In the genomic region with DNA sequence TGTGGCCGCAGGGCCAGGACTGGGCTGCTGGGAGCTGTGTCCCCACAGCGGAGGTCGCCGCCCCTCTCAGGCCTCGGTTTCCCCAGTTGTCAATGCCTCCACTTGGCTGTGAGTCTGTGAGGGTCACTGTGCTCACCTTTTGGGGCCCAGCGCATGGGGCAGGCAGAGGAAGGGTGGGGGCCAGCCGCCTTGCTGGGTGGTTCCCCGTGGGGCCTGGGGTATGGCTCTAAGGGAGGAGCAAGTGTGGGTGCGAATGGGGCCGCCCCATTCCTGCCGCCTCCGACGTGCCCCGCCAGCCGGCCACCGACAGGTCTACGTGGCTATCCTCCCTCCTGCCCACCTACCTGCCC, we compare ENCODE assay signal across 9 cellular contexts. TPM values are rescaled to one million over a fixed set of nuclear protein-coding genes. Genes with fewer than 3 reads are reported as not detected.
DNase-seq lines count a peak whose midpoint lies in the region; ATAC-seq and TF ChIP-seq lines count a peak whose summit lies in the region.
"Had no signal": no experiment of that assay in that cellular context is flagged by ENCODE, and none has a peak within 500 bp of the region (broad histone marks: within the 10 kb centered on the region; RNA-seq: fewer than 3 reads in every experiment).

No MANE protein-coding gene starts in this region.

- no peak overlapping the region for H3K18ac ChIP-seq in mesenchymal stem cell (ENCODE audit: low read depth in 1 of 2, low read length in 2 of 2)

- H2BK5ac ChIP-seq in mesenchymal stem cell (ENCODE audit: low read depth, low read length, poor library complexity, severe bottlenecking): no peak overlapping the region

- TF ChIP-seq CTCF in suprapubic skin (IDR thresholded peaks at IDR 0.05): no peak

- H2BK120ac ChIP-seq in mesenchymal stem cell (ENCODE audit: low read depth, low read length): no peak overlapping the region

- no peak for TF ChIP-seq POLR2A in suprapubic skin (IDR thresholded peaks at IDR 0.05)

- H3K4me1 ChIP-seq in mesenchymal stem cell (ENCODE audit: control insufficient read depth, insufficient read depth, low read depth, low read length) (peaks cover 24% of the 10 kb centered on the region), suprapubic skin (peaks cover 17% of the 10 kb centered on the region)

- H3K36me3 Mint-ChIP-seq in activated CD8-positive, alpha-beta memory T cell treated with anti-CD3 and anti-CD28 coated beads, Interleukin-2, amount 10 ng/mL, durations not matched to agents 7 days and 5 days: no peaks in the 10 kb centered on the region
- no peaks in the 10 kb centered on the region for H3K36me3 Mint-ChIP-seq in activated naive CD8-positive, alpha-beta T cell treated with anti-CD3 and anti-CD28 coated beads, Interleukin-2, amount 50 U/mL, for 24 hours (ENCODE audit: low read depth)

- H3K27ac ChIP-seq in mesenchymal stem cell (ENCODE audit: low read length, poor library complexity, severe bottlenecking): no peak overlapping the region
- no peak overlapping the region for H3K27ac ChIP-seq in suprapubic skin

- peaks cover 3% of the 10 kb centered on the region for H3K27me3 Mint-ChIP-seq in activated CD8-positive, alpha-beta memory T cell treated with anti-CD3 and anti-CD28 coated beads, Interleukin-2, amount 10 ng/mL, durations not matched to agents 7 days and 5 days
- H3K27me3 Mint-ChIP-seq in activated naive CD8-positive, alpha-beta T cell treated with anti-CD3 and anti-CD28 coated beads, Interleukin-2, amount 50 U/mL, for 24 hours: peaks cover 2% of the 10 kb centered on the region

- peaks cover 8% of the 10 kb centered on the region for H3K4me1 Mint-ChIP-seq in activated CD8-positive, alpha-beta memory T cell treated with anti-CD3 and anti-CD28 coated beads, Interleukin-2, amount 10 ng/mL, durations not matched to agents 7 days and 5 days
- peaks cover 14% of the 10 kb centered on the region for H3K4me1 Mint-ChIP-seq in activated naive CD8-positive, alpha-beta T cell treated with anti-CD3 and anti-CD28 coated beads, Interleukin-2, amount 50 U/mL, for 24 hours

- TF ChIP-seq EP300 in suprapubic skin (IDR thresholded peaks at IDR 0.05): no peak

- peak overlapping the region; percentile 83 for H2AFZ ChIP-seq in mesenchymal stem cell (ENCODE audit: low read depth, low read length)

- H3K79me1 ChIP-seq in mesenchymal stem cell (replicated peaks; ENCODE audit: low read length, poor library complexity, severe bottlenecking): peaks cover 12% of the 10 kb centered on the region

- H3K27me3 ChIP-seq in mesenchymal stem cell (ENCODE audit: control insufficient read depth in 1 of 2, insufficient read depth in 1 of 2, low read length in 2 of 2): peaks cover 0 to 8% of the 10 kb centered on the region in 2 experiments
- H3K27me3 ChIP-seq in suprapubic skin: no peaks in the 10 kb centered on the region

- no peak overlapping the region for H3K14ac ChIP-seq in mesenchymal stem cell (ENCODE audit: low read length in 2 of 2)

- no peak overlapping the region for H3K23ac ChIP-seq in mesenchymal stem cell (ENCODE audit: low read length in 2 of 2)

- no peak for ATAC-seq in activated CD8-positive, alpha-beta memory T cell treated with anti-CD3 and anti-CD28 coated beads, Interleukin-2, amount 10 ng/mL, durations not matched to agents 7 days and 5 days
- ATAC-seq in activated naive CD8-positive, alpha-beta T cell treated with anti-CD3 and anti-CD28 coated beads, Interleukin-2, amount 50 U/mL, for 24 hours: no peak
- ATAC-seq in HG02610 (IDR thresholded peaks at IDR 0.05; ENCODE audit: unreplicated experiment) (no peak), GM21529 (IDR thresholded peaks at IDR 0.05; ENCODE audit: unreplicated experiment) (no peak)

- no peak for DNase-seq in activated CD8-positive, alpha-beta memory T cell treated with anti-CD3 and anti-CD28 coated beads, Interleukin-2, amount 10 ng/mL, durations not matched to agents 7 days and 5 days
- no peak for DNase-seq in activated CD8-positive, alpha-beta memory T cell treated with anti-CD3 and anti-CD28 coated beads, Interleukin-2, amount 50 U/mL, for 4 hours
- DNase-seq in activated naive CD8-positive, alpha-beta T cell treated with anti-CD3 and anti-CD28 coated beads, Interleukin-2, amount 50 U/mL, for 24 hours: no peak
- DNase-seq in mesenchymal stem cell: no peak
- no peak for DNase-seq in suprapubic skin (ENCODE audit: low spot score in 2 of 2)
- DNase-seq in mucosa of gallbladder (ENCODE audit: low spot score): no peak
- DNase-seq: NCI-H524 treated with DMSO at 0.1 percent for 48 hours had no signal

- H3K9me3 Mint-ChIP-seq in activated CD8-positive, alpha-beta memory T cell treated with anti-CD3 and anti-CD28 coated beads, Interleukin-2, amount 10 ng/mL, durations not matched to agents 7 days and 5 days (ENCODE audit: low read depth): no peaks in the 10 kb centered on the region
- H3K9me3 Mint-ChIP-seq in activated naive CD8-positive, alpha-beta T cell treated with anti-CD3 and anti-CD28 coated beads, Interleukin-2, amount 50 U/mL, for 24 hours: no peaks in the 10 kb centered on the region

- H3K4me2 ChIP-seq in mesenchymal stem cell (ENCODE audit: low read length, poor library complexity, severe bottlenecking): peak overlapping the region; percentile 73

- H2BK12ac ChIP-seq in mesenchymal stem cell (ENCODE audit: low read length in 2 of 2): no peak overlapping the region

- H2AK5ac ChIP-seq in mesenchymal stem cell (ENCODE audit: low read length, severe bottlenecking): no peak overlapping the region

- no peak overlapping the region for H3K27ac Mint-ChIP-seq in activated CD8-positive, alpha-beta memory T cell treated with anti-CD3 and anti-CD28 coated beads, Interleukin-2, amount 10 ng/mL, durations not matched to agents 7 days and 5 days
- H3K27ac Mint-ChIP-seq in activated naive CD8-positive, alpha-beta T cell treated with anti-CD3 and anti-CD28 coated beads, Interleukin-2, amount 50 U/mL, for 24 hours: no peak overlapping the region

- no peak overlapping the region for H2BK15ac ChIP-seq in mesenchymal stem cell (ENCODE audit: low read depth, poor library complexity, severe bottlenecking)

- no peak overlapping the region for H4K91ac ChIP-seq in mesenchymal stem cell (ENCODE audit: low read length)

- H3K36me3 ChIP-seq in mesenchymal stem cell (ENCODE audit: control insufficient read depth in 1 of 2, insufficient read depth in 2 of 2, low read depth in 1 of 2, low read length in 2 of 2) (peaks cover 0 to 20% of the 10 kb centered on the region in 2 experiments), suprapubic skin (no peaks in the 10 kb centered on the region)

- no peak overlapping the region for H4K8ac ChIP-seq in mesenchymal stem cell (ENCODE audit: low read length)

- WGBS in mesenchymal stem cell: 71% methylated on average over 15 of the region's 17 CpGs
- WGBS in suprapubic skin: 75% methylated on average over 4 of the region's 17 CpGs

- no peak overlapping the region for H3K4ac ChIP-seq in mesenchymal stem cell (ENCODE audit: low read depth in 1 of 2, low read length in 2 of 2)

- peak overlapping the region in 1 of 2 experiments; percentile 81 for H3K4me3 ChIP-seq in mesenchymal stem cell (ENCODE audit: insufficient read depth in 1 of 2, low read depth in 1 of 2, low read length in 2 of 2)
- peak overlapping the region; percentile 51 for H3K4me3 ChIP-seq in suprapubic skin

- peak overlapping the region; percentile 76 for H3K4me3 Mint-ChIP-seq in activated CD8-positive, alpha-beta memory T cell treated with anti-CD3 and anti-CD28 coated beads, Interleukin-2, amount 10 ng/mL, durations not matched to agents 7 days and 5 days
- peak overlapping the region; percentile 79 for H3K4me3 Mint-ChIP-seq in activated naive CD8-positive, alpha-beta T cell treated with anti-CD3 and anti-CD28 coated beads, Interleukin-2, amount 50 U/mL, for 24 hours

- peak overlapping the region; percentile 67 for H3K9ac ChIP-seq in mesenchymal stem cell (ENCODE audit: low read length)

- CTCF ChIA-PET in activated CD8-positive, alpha-beta memory T cell treated with anti-CD3 and anti-CD28 coated beads, Interleukin-2, amount 10 ng/mL, durations not matched to agents 7 days and 5 days (lab: Charles Lee): no interaction called here

- H3K9me3 ChIP-seq in mesenchymal stem cell (ENCODE audit: control insufficient read depth, low read length): no peaks in the 10 kb centered on the region
- H3K9me3 ChIP-seq in suprapubic skin: no peaks in the 10 kb centered on the region

RNA-seq across cellular contexts. Expression of a gene that starts 0.8 kb away (rescaled TPM):
- total RNA-seq in activated CD8-positive, alpha-beta memory T cell treated with anti-CD3 and anti-CD28 coated beads, Interleukin-2, amount 10 ng/mL, durations not matched to agents 7 days and 5 days: not detected
- 0.04 TPM for polyA plus RNA-seq in mesenchymal stem cell (2013, experiment 1 of 2)
- 0.07 TPM for polyA plus RNA-seq in mesenchymal stem cell (2013, experiment 2 of 2)
- 10 to 100 TPM in 2 of 4 donors, 1 to 10 TPM in 2; 5.2 to 13.0 (median 9.2) TPM for total RNA-seq in suprapubic skin
- total RNA-seq in mucosa of gallbladder: 0.17 TPM

RNA-seq across cellular contexts. Expression of a gene that starts 5.5 kb away (rescaled TPM):
- total RNA-seq in activated CD8-positive, alpha-beta memory T cell treated with anti-CD3 and anti-CD28 coated beads, Interleukin-2, amount 10 ng/mL, durations not matched to agents 7 days and 5 days: 10 to 100 TPM; 65.0 to 68.1 TPM
- 24.9 TPM for polyA plus RNA-seq in mesenchymal stem cell (2013, experiment 1 of 2)
- 23.7 TPM for polyA plus RNA-seq in mesenchymal stem cell (2013, experiment 2 of 2)
- total RNA-seq in suprapubic skin: 10 to 100 TPM; 26.0 to 60.4 (median 46.3) TPM
- total RNA-seq in mucosa of gallbladder: 56.0 TPM

RNA-seq across cellular contexts. Expression of a gene that starts 24.1 kb away (rescaled TPM):
- total RNA-seq in activated CD8-positive, alpha-beta memory T cell treated with anti-CD3 and anti-CD28 coated beads, Interleukin-2, amount 10 ng/mL, durations not matched to agents 7 days and 5 days: 10 to 100 TPM; 76.9 to 83.0 TPM
- 41.9 TPM for polyA plus RNA-seq in mesenchymal stem cell (2013, experiment 1 of 2)
- 43.6 TPM for polyA plus RNA-seq in mesenchymal stem cell (2013, experiment 2 of 2)
- total RNA-seq in suprapubic skin (100 to 1,000 TPM in 3 of 4 donors, 10 to 100 TPM in 1; 96.0 to 118 (median 106) TPM), mucosa of gallbladder (34.8 TPM)

RNA-seq across cellular contexts. Expression of a gene that starts 37.3 kb away (rescaled TPM):
- total RNA-seq in activated CD8-positive, alpha-beta memory T cell treated with anti-CD3 and anti-CD28 coated beads, Interleukin-2, amount 10 ng/mL, durations not matched to agents 7 days and 5 days: 1 to 10 TPM; 2.2 to 3.1 TPM
- polyA plus RNA-seq in mesenchymal stem cell (2013, experiment 1 of 2): 33.8 TPM
- polyA plus RNA-seq in mesenchymal stem cell (2013, experiment 2 of 2): 36.5 TPM
- total RNA-seq in suprapubic skin (10 to 100 TPM; 19.6 to 61.4 (median 59.0) TPM), mucosa of gallbladder (39.1 TPM)

RNA-seq across cellular contexts. Expression of a gene that starts 49.2 kb away (rescaled TPM):
- under 1 TPM; 0.67 to 0.75 TPM for total RNA-seq in activated CD8-positive, alpha-beta memory T cell treated with anti-CD3 and anti-CD28 coated beads, Interleukin-2, amount 10 ng/mL, durations not matched to agents 7 days and 5 days
- polyA plus RNA-seq in mesenchymal stem cell (2013, experiment 1 of 2): 2.0 TPM
- polyA plus RNA-seq in mesenchymal stem cell (2013, experiment 2 of 2): 2.1 TPM
- total RNA-seq in suprapubic skin (1 to 10 TPM in 1 of 4 donors, under 1 TPM in 3; 0.11 to 1.7 (median 0.81) TPM), mucosa of gallbladder (0.40 TPM)
